Comparison of ENCODE assay signal across 10 cellular contexts in the genomic region with DNA sequence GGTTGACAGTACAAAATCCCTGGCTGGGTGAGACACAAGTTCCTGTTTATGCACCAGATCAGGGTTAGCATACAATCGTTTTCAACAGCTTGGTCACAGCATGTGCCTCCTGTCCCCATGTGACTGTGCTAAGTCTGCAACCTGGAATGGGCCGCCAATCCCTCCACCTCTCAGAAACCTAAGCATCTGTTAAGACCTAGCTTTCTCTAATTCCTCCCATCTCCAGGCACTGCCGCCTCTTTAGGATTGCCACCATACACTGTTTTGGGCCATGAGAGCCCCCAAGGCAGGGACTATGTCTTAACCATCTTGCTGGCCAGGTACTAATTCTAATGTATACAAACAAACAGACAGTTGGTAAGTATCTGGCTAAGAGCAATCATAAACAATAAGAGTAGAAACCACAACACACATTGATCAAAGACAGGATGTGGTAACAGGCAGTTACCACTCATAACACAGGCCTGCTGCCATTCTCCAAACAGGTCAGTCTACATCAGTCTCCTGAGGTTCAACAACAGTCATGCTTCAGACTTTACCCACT. TPM values are rescaled to one million over a fixed set of nuclear protein-coding genes. Genes with fewer than 3 reads are reported as not detected.
DNase-seq lines count a peak whose midpoint lies in the region; ATAC-seq, FAIRE-seq and TF ChIP-seq lines count a peak whose summit lies in the region.
"Had no signal": no experiment of that assay in that cellular context is flagged by ENCODE, and none has a peak within 500 bp of the region (broad histone marks: within the 10 kb centered on the region; RNA-seq: fewer than 3 reads in every experiment).

No MANE protein-coding gene starts in this region.

- H2AFZ ChIP-seq in mammary epithelial cell (ENCODE audit: low read depth, low read length) = no peak overlapping the region

- WGBS in mammary epithelial cell (ENCODE audit: low coverage, missing lambda C conversion rate) = 70% methylated on average over 3 of the region's 3 CpGs

- H3K36me3 Mint-ChIP-seq in MCF 10A (ENCODE audit: insufficient read depth, unreplicated experiment) = peaks cover 90% of the 10 kb centered on the region
- H3K36me3 Mint-ChIP-seq in activated naive CD8-positive, alpha-beta T cell treated with anti-CD3 and anti-CD28 coated beads for 36 hours = peaks cover 28% of the 10 kb centered on the region

- FAIRE-seq in urothelium cell line (lab: Jason Lieb, UNC) = peak; percentile 23

- no peaks in the 10 kb centered on the region for H3K27me3 Mint-ChIP-seq in MCF 10A (ENCODE audit: insufficient read depth, unreplicated experiment)
- no peaks in the 10 kb centered on the region for H3K27me3 Mint-ChIP-seq in activated naive CD8-positive, alpha-beta T cell treated with anti-CD3 and anti-CD28 coated beads for 36 hours
- H3K27me3 Mint-ChIP-seq: stimulated activated naive B cell treated with anti-CD40 and anti-IgM and Interleukin-4, amounts not matched to agents 10 μg/mL and 1 μg/mL and 100 μg/mL, for 72 hours had no signal

- no peaks in the 10 kb centered on the region for H3K9me3 Mint-ChIP-seq in MCF 10A (ENCODE audit: unreplicated experiment)
- H3K9me3 Mint-ChIP-seq in activated naive CD8-positive, alpha-beta T cell treated with anti-CD3 and anti-CD28 coated beads for 36 hours = no peaks in the 10 kb centered on the region
- H3K9me3 Mint-ChIP-seq: stimulated activated naive B cell treated with anti-CD40 and anti-IgM and Interleukin-4, amounts not matched to agents 10 μg/mL and 1 μg/mL and 100 μg/mL, for 72 hours had no signal

- TF ChIP-seq CTCF in mammary epithelial cell (conservative IDR thresholded peaks at IDR 0.05 in 1 of 2, IDR thresholded peaks at IDR 0.05 in 1 of 2; ENCODE audit: extremely low read depth in 1 of 2, insufficient read depth in 1 of 2, low read depth in 1 of 2, low read length in 2 of 2) (no peak), MCF 10A (IDR thresholded peaks at IDR 0.05; ENCODE audit: unreplicated experiment) (no peak), GM13976 (IDR thresholded peaks at IDR 0.05; ENCODE audit: borderline replicate concordance, control extremely low read depth, extremely low read depth, insufficient read depth, missing control alignments) (no peak)

- no peak overlapping the region for H3K4me3 Mint-ChIP-seq in MCF 10A (ENCODE audit: unreplicated experiment)
- H3K4me3 Mint-ChIP-seq in activated naive CD8-positive, alpha-beta T cell treated with anti-CD3 and anti-CD28 coated beads for 36 hours = no peak overlapping the region
- H3K4me3 Mint-ChIP-seq: stimulated activated naive B cell treated with anti-CD40 and anti-IgM and Interleukin-4, amounts not matched to agents 10 μg/mL and 1 μg/mL and 100 μg/mL, for 72 hours had no signal

- no peak overlapping the region for H3K27ac Mint-ChIP-seq in MCF 10A (ENCODE audit: low read depth, unreplicated experiment)
- H3K27ac Mint-ChIP-seq in activated naive CD8-positive, alpha-beta T cell treated with anti-CD3 and anti-CD28 coated beads for 36 hours = peak overlapping the region; percentile 65
- H3K27ac Mint-ChIP-seq: stimulated activated naive B cell treated with anti-CD40 and anti-IgM and Interleukin-4, amounts not matched to agents 10 μg/mL and 1 μg/mL and 100 μg/mL, for 72 hours had no signal

- peaks cover 4% of the 10 kb centered on the region for H3K4me1 ChIP-seq in mammary epithelial cell (ENCODE audit: insufficient read depth, low read length)

- no peak for ATAC-seq in left lobe of liver
- ATAC-seq: gastroesophageal sphincter had no signal

- CTCF ChIA-PET in mammary epithelial cell (lab: Charles Lee; ENCODE audit: low non-redundant PET) = no interaction called here
- CTCF ChIA-PET in MCF 10A (lab: Yijun Ruan, JAX) = interaction anchor here (1.3 kb wide), 1 partner anchor 9 kb away, joined by 7 read pairs; no protein-coding TSS in a partner anchor

- no peak overlapping the region for H3K4me2 ChIP-seq in mammary epithelial cell (ENCODE audit: insufficient read depth, low read depth, low read length)

- intact Hi-C loops in mammary epithelial cell (cut with micrococcal nuclease) (no loop called here), MCF 10A (cut with micrococcal nuclease) (no loop called here)

- no peaks in the 10 kb centered on the region for H3K27me3 ChIP-seq in mammary epithelial cell (ENCODE audit: insufficient read depth, low read length)
- H3K27me3 ChIP-seq: gastroesophageal sphincter had no signal

- no peak overlapping the region for H3K9ac ChIP-seq in mammary epithelial cell (ENCODE audit: insufficient read depth, low read length)

- DNase-seq in mammary epithelial cell = peak; percentile 21
- no peak for DNase-seq in MCF 10A (ENCODE audit: unreplicated experiment)
- peak; percentile 17 for DNase-seq in M059J (ENCODE audit: low read depth)
- DNase-seq in activated naive CD8-positive, alpha-beta T cell treated with anti-CD3 and anti-CD28 coated beads for 36 hours = no peak
- DNase-seq in urothelium cell line (ENCODE audit: low spot score) = no peak
- no peak for DNase-seq in left lobe of liver (ENCODE audit: low spot score)
- DNase-seq in hypothalamus (lab: John Stamatoyannopoulos, UW) = no peak
- DNase-seq in GM13976 (ENCODE audit: low spot score) = no peak
- DNase-seq: stimulated activated naive B cell treated with anti-CD40 and anti-IgM and Interleukin-4, amounts not matched to agents 10 μg/mL and 1 μg/mL and 100 μg/mL, for 72 hours had no signal

- no peaks in the 10 kb centered on the region for H3K9me3 ChIP-seq in mammary epithelial cell (replicated peaks; ENCODE audit: insufficient read depth, low read length)
- H3K9me3 ChIP-seq: gastroesophageal sphincter had no signal

- H4K20me1 ChIP-seq in mammary epithelial cell (ENCODE audit: insufficient read depth, low read length) = no peaks in the 10 kb centered on the region

- H3K79me2 ChIP-seq in mammary epithelial cell (ENCODE audit: insufficient read depth, low read length) = no peaks in the 10 kb centered on the region

- BruUV-seq in mammary epithelial cell (replicated peaks; lab: Mats Ljungman, UMichigan) (no TSS peak), MCF 10A (replicated peaks; lab: Mats Ljungman, UMichigan) (no TSS peak)

- in situ Hi-C loops in mammary epithelial cell (cut with MboI; ENCODE audit: low sequenced_read_pairs in 2 of 2) = no loop called here
- in situ Hi-C loops in GM13976 (cut with MboI; ENCODE audit: low sequenced_read_pairs, unreplicated experiment) = no loop called here

- no peaks in the 10 kb centered on the region for H3K4me1 Mint-ChIP-seq in MCF 10A (ENCODE audit: insufficient read depth, unreplicated experiment)
- peaks cover 16% of the 10 kb centered on the region for H3K4me1 Mint-ChIP-seq in activated naive CD8-positive, alpha-beta T cell treated with anti-CD3 and anti-CD28 coated beads for 36 hours

- POLR2A ChIA-PET in MCF 10A (lab: Yijun Ruan, JAX) = no interaction called here

- no peak overlapping the region for H3K4me3 ChIP-seq in mammary epithelial cell (replicated peaks in 1 of 3; ENCODE audit: insufficient read depth in 1 of 3, low read depth in 2 of 3, low read length in 3 of 3)
- H3K4me3 ChIP-seq: gastroesophageal sphincter had no signal

- H3K36me3 ChIP-seq in mammary epithelial cell (ENCODE audit: insufficient read depth, low read length) = peaks cover 16% of the 10 kb centered on the region

- dilution Hi-C loops in mammary epithelial cell (cut with HindIII; ENCODE audit: low sequenced_read_pairs) = no loop called here

- no peak overlapping the region for H3K27ac ChIP-seq in mammary epithelial cell (ENCODE audit: insufficient read depth, low read depth, low read length)
- H3K27ac ChIP-seq: gastroesophageal sphincter had no signal

RNA-seq across cellular contexts. Expression of a gene that starts 25.6 kb away (rescaled TPM):
- total RNA-seq in mammary epithelial cell = 10 to 100 TPM; 53.2 to 68.7 TPM
- polyA plus RNA-seq in mammary epithelial cell = 34.2 TPM
- polyA minus RNA-seq in mammary epithelial cell = 46.7 TPM
- total RNA-seq in MCF 10A (2022) = 52.1 and 55.7 TPM in 2 replicates
- total RNA-seq in M059J (2014; rRNA removed; shearing (Covaris generic)) = 47.3 and 57.7 TPM in 2 replicates
- total RNA-seq in activated naive CD8-positive, alpha-beta T cell treated with anti-CD3 and anti-CD28 coated beads for 36 hours = 10 to 100 TPM; 40.0 to 42.3 TPM
- total RNA-seq in left lobe of liver = 14.2 TPM

RNA-seq across cellular contexts. Expression of a gene that starts 34.5 kb away (rescaled TPM):
- total RNA-seq in mammary epithelial cell = 10 to 100 TPM; 13.3 to 19.3 TPM
- 25.5 TPM for polyA plus RNA-seq in mammary epithelial cell
- 54.5 TPM for polyA minus RNA-seq in mammary epithelial cell
- total RNA-seq in MCF 10A (2022) = 22.1 and 26.2 TPM in 2 replicates
- 34.6 and 35.1 TPM in 2 replicates for total RNA-seq in M059J (2014; rRNA removed; shearing (Covaris generic))
- total RNA-seq in activated naive CD8-positive, alpha-beta T cell treated with anti-CD3 and anti-CD28 coated beads for 36 hours = 10 to 100 TPM; 77.2 to 78.7 TPM
- 14.4 TPM for total RNA-seq in left lobe of liver

RNA-seq across cellular contexts. Expression of a gene that starts 44.3 kb away (rescaled TPM):
- total RNA-seq in mammary epithelial cell (10 to 100 TPM; 57.2 to 59.3 TPM), MCF 10A (2022) (63.4 and 63.5 TPM in 2 replicates), left lobe of liver (29.2 TPM)
- 10.4 TPM for polyA plus RNA-seq in mammary epithelial cell
- polyA minus RNA-seq in mammary epithelial cell = 18.8 TPM
- 8.0 and 9.4 TPM in 2 replicates for total RNA-seq in M059J (2014; rRNA removed; shearing (Covaris generic))
- total RNA-seq in activated naive CD8-positive, alpha-beta T cell treated with anti-CD3 and anti-CD28 coated beads for 36 hours = 10 to 100 TPM; 43.9 to 52.9 TPM

RNA-seq across cellular contexts. Expression of a gene that starts 53.7 kb away (rescaled TPM):
- total RNA-seq in mammary epithelial cell (10 to 100 TPM in 1 of 2 donors, 1 to 10 TPM in 1; 4.7 to 21.3 TPM), MCF 10A (2022) (0.28 and 0.54 TPM in 2 replicates), left lobe of liver (27.0 TPM)
- polyA plus RNA-seq in mammary epithelial cell = 0.77 TPM
- 12.5 TPM for polyA minus RNA-seq in mammary epithelial cell
- total RNA-seq in M059J (2014; rRNA removed; shearing (Covaris generic)) = 0.12 and 0.15 TPM in 2 replicates
- 1 to 10 TPM; 6.0 to 6.6 TPM for total RNA-seq in activated naive CD8-positive, alpha-beta T cell treated with anti-CD3 and anti-CD28 coated beads for 36 hours

Comparison
In these comparisons a context has a peak if more than half of its experiments do, and no peak if none do; other contexts are left out.
1. DNase-seq: peak in mammary epithelial cell (single experiment) and M059J (single experiment); none in MCF 10A (single experiment), activated naive CD8-positive, alpha-beta T cell treated with anti-CD3 and anti-CD28 coated beads for 36 hours (single experiment), urothelium cell line (single experiment), left lobe of liver (single experiment), hypothalamus (0 of 51) and GM13976 (single experiment).